ENCODE assay signal across 2 cellular contexts in genomic region chr1:10430216-10431064, GRCh38.
TF ChIP-seq lines count a peak whose summit lies in the region.

CENPS (plus strand) TSS chr1:10430433; CDS start chr1:10430518, 85 bp downstream.

TF ChIP-seq in HCT116, 20 proteins besides CTCF, POLR2A, EP300 and RAD21 (continued from another document):
- TF ChIP-seq, protein P1, sequence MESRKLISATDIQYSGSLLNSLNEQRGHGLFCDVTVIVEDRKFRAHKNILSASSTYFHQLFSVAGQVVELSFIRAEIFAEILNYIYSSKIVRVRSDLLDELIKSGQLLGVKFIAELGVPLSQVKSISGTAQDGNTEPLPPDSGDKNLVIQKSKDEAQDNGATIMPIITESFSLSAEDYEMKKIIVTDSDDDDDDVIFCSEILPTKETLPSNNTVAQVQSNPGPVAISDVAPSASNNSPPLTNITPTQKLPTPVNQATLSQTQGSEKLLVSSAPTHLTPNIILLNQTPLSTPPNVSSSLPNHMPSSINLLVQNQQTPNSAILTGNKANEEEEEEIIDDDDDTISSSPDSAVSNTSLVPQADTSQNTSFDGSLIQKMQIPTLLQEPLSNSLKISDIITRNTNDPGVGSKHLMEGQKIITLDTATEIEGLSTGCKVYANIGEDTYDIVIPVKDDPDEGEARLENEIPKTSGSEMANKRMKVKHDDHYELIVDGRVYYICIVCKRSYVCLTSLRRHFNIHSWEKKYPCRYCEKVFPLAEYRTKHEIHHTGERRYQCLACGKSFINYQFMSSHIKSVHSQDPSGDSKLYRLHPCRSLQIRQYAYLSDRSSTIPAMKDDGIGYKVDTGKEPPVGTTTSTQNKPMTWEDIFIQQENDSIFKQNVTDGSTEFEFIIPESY (IDR thresholded peaks at IDR 0.05; ENCODE audit: extremely low read depth, insufficient replicate concordance, low read length) = peak; percentile 85
- TF ChIP-seq ELF1 (IDR thresholded peaks at IDR 0.05; ENCODE audit: borderline replicate concordance, low read depth) (no peak), SP1 (IDR thresholded peaks at IDR 0.05; ENCODE audit: low read depth) (peak; percentile 62; the same call in 1 of the 2 replicates), FOSL1 (IDR thresholded peaks at IDR 0.05; ENCODE audit: low read depth) (no peak), EZH2phosphoT487 (IDR thresholded peaks at IDR 0.05; ENCODE audit: borderline replicate concordance) (no peak), MAX (IDR thresholded peaks at IDR 0.05) (peak; percentile 100), POLR2AphosphoS5 (IDR thresholded peaks at IDR 0.05; ENCODE audit: low read depth, low read length) (peak; percentile 88), CBX3 (IDR thresholded peaks at IDR 0.05; ENCODE audit: low read depth) (peak; percentile 93)
- TF ChIP-seq, protein P2, sequence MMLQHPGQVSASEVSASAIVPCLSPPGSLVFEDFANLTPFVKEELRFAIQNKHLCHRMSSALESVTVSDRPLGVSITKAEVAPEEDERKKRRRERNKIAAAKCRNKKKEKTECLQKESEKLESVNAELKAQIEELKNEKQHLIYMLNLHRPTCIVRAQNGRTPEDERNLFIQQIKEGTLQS (IDR thresholded peaks at IDR 0.05) = no peak
- TF ChIP-seq, protein P3, sequence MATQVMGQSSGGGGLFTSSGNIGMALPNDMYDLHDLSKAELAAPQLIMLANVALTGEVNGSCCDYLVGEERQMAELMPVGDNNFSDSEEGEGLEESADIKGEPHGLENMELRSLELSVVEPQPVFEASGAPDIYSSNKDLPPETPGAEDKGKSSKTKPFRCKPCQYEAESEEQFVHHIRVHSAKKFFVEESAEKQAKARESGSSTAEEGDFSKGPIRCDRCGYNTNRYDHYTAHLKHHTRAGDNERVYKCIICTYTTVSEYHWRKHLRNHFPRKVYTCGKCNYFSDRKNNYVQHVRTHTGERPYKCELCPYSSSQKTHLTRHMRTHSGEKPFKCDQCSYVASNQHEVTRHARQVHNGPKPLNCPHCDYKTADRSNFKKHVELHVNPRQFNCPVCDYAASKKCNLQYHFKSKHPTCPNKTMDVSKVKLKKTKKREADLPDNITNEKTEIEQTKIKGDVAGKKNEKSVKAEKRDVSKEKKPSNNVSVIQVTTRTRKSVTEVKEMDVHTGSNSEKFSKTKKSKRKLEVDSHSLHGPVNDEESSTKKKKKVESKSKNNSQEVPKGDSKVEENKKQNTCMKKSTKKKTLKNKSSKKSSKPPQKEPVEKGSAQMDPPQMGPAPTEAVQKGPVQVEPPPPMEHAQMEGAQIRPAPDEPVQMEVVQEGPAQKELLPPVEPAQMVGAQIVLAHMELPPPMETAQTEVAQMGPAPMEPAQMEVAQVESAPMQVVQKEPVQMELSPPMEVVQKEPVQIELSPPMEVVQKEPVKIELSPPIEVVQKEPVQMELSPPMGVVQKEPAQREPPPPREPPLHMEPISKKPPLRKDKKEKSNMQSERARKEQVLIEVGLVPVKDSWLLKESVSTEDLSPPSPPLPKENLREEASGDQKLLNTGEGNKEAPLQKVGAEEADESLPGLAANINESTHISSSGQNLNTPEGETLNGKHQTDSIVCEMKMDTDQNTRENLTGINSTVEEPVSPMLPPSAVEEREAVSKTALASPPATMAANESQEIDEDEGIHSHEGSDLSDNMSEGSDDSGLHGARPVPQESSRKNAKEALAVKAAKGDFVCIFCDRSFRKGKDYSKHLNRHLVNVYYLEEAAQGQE (IDR thresholded peaks at IDR 0.05; ENCODE audit: low read depth) = no peak

TF ChIP-seq in SK-N-SH, 30 proteins besides CTCF, POLR2A, EP300 and RAD21 (continued from another document):
- TF ChIP-seq RXRA (IDR thresholded peaks at IDR 0.05; ENCODE audit: borderline replicate concordance, low read depth) (no peak), TAF1 (IDR thresholded peaks at IDR 0.05; ENCODE audit: borderline replicate concordance, low read depth, low read length) (peak; percentile 39; the same call in 1 of the 2 replicates), MAX (IDR thresholded peaks at IDR 0.05; ENCODE audit: low read depth) (peak; percentile 96), GABPA (IDR thresholded peaks at IDR 0.05; ENCODE audit: low read depth) (peak; percentile 8; the same call in 1 of the 2 replicates), MXI1 (IDR thresholded peaks at IDR 0.05; ENCODE audit: low read depth, low read length) (peak; percentile 88), SMC3 (IDR thresholded peaks at IDR 0.05; ENCODE audit: low read depth, low read length) (peak; percentile 90), CHD2 (IDR thresholded peaks at IDR 0.05; ENCODE audit: low read length, partially characterized antibody) (peak; percentile 37), NFIC (IDR thresholded peaks at IDR 0.05; ENCODE audit: borderline replicate concordance) (peak; percentile 8; the same call in 1 of the 2 replicates), EZH2phosphoT487 (IDR thresholded peaks at IDR 0.05; ENCODE audit: borderline replicate concordance, low read depth) (no peak), NRF1 (IDR thresholded peaks at IDR 0.05; ENCODE audit: low read depth, low read length) (peak; percentile 86), SIN3A (IDR thresholded peaks at IDR 0.05; ENCODE audit: borderline replicate concordance, low read depth, low read length) (peak; percentile 97; the same call in 1 of the 2 replicates), TCF12 (IDR thresholded peaks at IDR 0.05) (no peak), TEAD4 (IDR thresholded peaks at IDR 0.05; ENCODE audit: borderline replicate concordance, insufficient read depth) (no peak), ELF1 (IDR thresholded peaks at IDR 0.05) (no peak; the same call in 1 of the 2 replicates), FOXJ3 (CRISPR knock-in tag; IDR thresholded peaks at IDR 0.05) (peak; percentile 5; the same call in 1 of the 2 replicates), POLR2AphosphoS5 (IDR thresholded peaks at IDR 0.05; ENCODE audit: low read depth, low read length) (peak; percentile 91), RFX5 (IDR thresholded peaks at IDR 0.05; ENCODE audit: low read length) (no peak), RCOR1 (IDR thresholded peaks at IDR 0.05; ENCODE audit: low read length) (no peak; the same call in 1 of the 2 replicates), MEF2A (IDR thresholded peaks at IDR 0.05; ENCODE audit: borderline replicate concordance, low read depth) (no peak), JUND (IDR thresholded peaks at IDR 0.05) (no peak), FOSL2 (IDR thresholded peaks at IDR 0.05; ENCODE audit: borderline replicate concordance, low read depth) (peak; percentile 23; the same call in 1 of the 2 replicates)
- TF ChIP-seq, protein P4, sequence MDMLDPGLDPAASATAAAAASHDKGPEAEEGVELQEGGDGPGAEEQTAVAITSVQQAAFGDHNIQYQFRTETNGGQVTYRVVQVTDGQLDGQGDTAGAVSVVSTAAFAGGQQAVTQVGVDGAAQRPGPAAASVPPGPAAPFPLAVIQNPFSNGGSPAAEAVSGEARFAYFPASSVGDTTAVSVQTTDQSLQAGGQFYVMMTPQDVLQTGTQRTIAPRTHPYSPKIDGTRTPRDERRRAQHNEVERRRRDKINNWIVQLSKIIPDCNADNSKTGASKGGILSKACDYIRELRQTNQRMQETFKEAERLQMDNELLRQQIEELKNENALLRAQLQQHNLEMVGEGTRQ (IDR thresholded peaks at IDR 0.05; ENCODE audit: borderline replicate concordance, low read depth, low read length) = no peak
- TF ChIP-seq, protein P1 (IDR thresholded peaks at IDR 0.05; ENCODE audit: borderline replicate concordance, low read depth) = peak; percentile 64; the same call in 1 of the 2 replicates
- TF ChIP-seq, protein P5, sequence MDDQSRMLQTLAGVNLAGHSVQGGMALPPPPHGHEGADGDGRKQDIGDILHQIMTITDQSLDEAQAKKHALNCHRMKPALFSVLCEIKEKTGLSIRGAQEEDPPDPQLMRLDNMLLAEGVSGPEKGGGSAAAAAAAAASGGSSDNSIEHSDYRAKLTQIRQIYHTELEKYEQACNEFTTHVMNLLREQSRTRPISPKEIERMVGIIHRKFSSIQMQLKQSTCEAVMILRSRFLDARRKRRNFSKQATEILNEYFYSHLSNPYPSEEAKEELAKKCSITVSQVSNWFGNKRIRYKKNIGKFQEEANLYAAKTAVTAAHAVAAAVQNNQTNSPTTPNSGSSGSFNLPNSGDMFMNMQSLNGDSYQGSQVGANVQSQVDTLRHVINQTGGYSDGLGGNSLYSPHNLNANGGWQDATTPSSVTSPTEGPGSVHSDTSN (IDR thresholded peaks at IDR 0.05) = 0 out of 2 replicates have a peak, but pooled peaks have one; percentile 4
- TF ChIP-seq, protein P3 (IDR thresholded peaks at IDR 0.05; ENCODE audit: low read depth, low read length) = peak; percentile 71; the same call in 1 of the 2 replicates
- TF ChIP-seq, protein P6, sequence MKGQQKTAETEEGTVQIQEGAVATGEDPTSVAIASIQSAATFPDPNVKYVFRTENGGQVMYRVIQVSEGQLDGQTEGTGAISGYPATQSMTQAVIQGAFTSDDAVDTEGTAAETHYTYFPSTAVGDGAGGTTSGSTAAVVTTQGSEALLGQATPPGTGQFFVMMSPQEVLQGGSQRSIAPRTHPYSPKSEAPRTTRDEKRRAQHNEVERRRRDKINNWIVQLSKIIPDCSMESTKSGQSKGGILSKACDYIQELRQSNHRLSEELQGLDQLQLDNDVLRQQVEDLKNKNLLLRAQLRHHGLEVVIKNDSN (IDR thresholded peaks at IDR 0.05; ENCODE audit: borderline replicate concordance, low read depth) = no peak
